24 cellular contexts compared by ENCODE assay signal in genomic region chr5:75002271-75002670, GRCh38. TPM values are rescaled to one million over a fixed set of nuclear protein-coding genes. Genes with fewer than 3 reads are reported as not detected.
DNase-seq lines count a peak whose midpoint lies in the region; ATAC-seq and TF ChIP-seq lines count a peak whose summit lies in the region.
"Had no signal": no experiment of that assay in that cellular context is flagged by ENCODE, and none has a peak within 500 bp of the region (broad histone marks: within the 10 kb centered on the region; RNA-seq: fewer than 3 reads in every experiment).

No MANE protein-coding gene starts in this region.

- 91% methylated on average over 4 of the region's 4 CpGs for WGBS in esophagus muscularis mucosa
- WGBS in liver, result 60% methylated on average over 4 of the region's 4 CpGs

- H3K4me3 ChIP-seq in esophagus muscularis mucosa, result no peak overlapping the region
- no peak overlapping the region for H3K4me3 ChIP-seq in liver (ENCODE audit: low read depth in 1 of 3, low read length in 3 of 3)
- H3K4me3 ChIP-seq: A549; BLaER1 treated with 17β-estradiol and CSF1 and Interleukin-3, amounts not matched to agents 10 nM and 100 nM; GM12878 had no signal

- H3K36me3 ChIP-seq in esophagus muscularis mucosa (no peaks in the 10 kb centered on the region), liver (ENCODE audit: control insufficient read depth in 4 of 4, insufficient read depth in 3 of 4, low read depth in 1 of 4, low read length in 3 of 4) (no peaks in the 10 kb centered on the region)
- H3K36me3 ChIP-seq: BLaER1 treated with 17β-estradiol and CSF1 and Interleukin-3, amounts not matched to agents 10 nM and 100 nM had no signal

- H3K9ac ChIP-seq in liver (ENCODE audit: low read depth in 1 of 2, low read length in 2 of 2), result no peak overlapping the region
- H3K9ac ChIP-seq: BLaER1 treated with 17β-estradiol and CSF1 and Interleukin-3, amounts not matched to agents 10 nM and 100 nM had no signal

- no peaks in the 10 kb centered on the region for H3K27me3 ChIP-seq in esophagus muscularis mucosa
- no peaks in the 10 kb centered on the region for H3K27me3 ChIP-seq in liver (ENCODE audit: control insufficient read depth in 4 of 4, insufficient read depth in 4 of 4, low read length in 3 of 4)
- H3K27me3 ChIP-seq: BLaER1 treated with 17β-estradiol and CSF1 and Interleukin-3, amounts not matched to agents 10 nM and 100 nM had no signal

- H3K4me1 ChIP-seq in esophagus muscularis mucosa (no peaks in the 10 kb centered on the region), liver (ENCODE audit: control insufficient read depth in 4 of 4, insufficient read depth in 4 of 4, low read length in 3 of 4) (peaks cover 0 to 8% (median 5%) of the 10 kb centered on the region in 4 donors)
- H3K4me1 ChIP-seq: A549; BLaER1 treated with 17β-estradiol and CSF1 and Interleukin-3, amounts not matched to agents 10 nM and 100 nM had no signal

- TF ChIP-seq RAD21 in liver (IDR thresholded peaks at IDR 0.05), result peak in 1 of 2 donors; percentile 21

- peaks cover 0 to 11% (median 10%) of the 10 kb centered on the region in 4 donors for H3K9me3 ChIP-seq in esophagus muscularis mucosa
- peaks cover 0 to 12% (median 4%) of the 10 kb centered on the region in 4 donors for H3K9me3 ChIP-seq in liver (ENCODE audit: control insufficient read depth in 4 of 4, low read length in 3 of 4)

- peak; percentile 55 for ATAC-seq in left lobe of liver
- ATAC-seq in GM19452 (IDR thresholded peaks at IDR 0.05; ENCODE audit: unreplicated experiment), result no peak
- ATAC-seq: A549, GM12878 had no signal

- no peak for TF ChIP-seq CTCF in esophagus muscularis mucosa (IDR thresholded peaks at IDR 0.05)
- TF ChIP-seq CTCF in liver (IDR thresholded peaks at IDR 0.05; ENCODE audit: low read depth, low read length, missing input control), result no peak

- TF ChIP-seq POLR2A in esophagus muscularis mucosa (IDR thresholded peaks at IDR 0.05; ENCODE audit: low read depth), result no peak

- no peak for TF ChIP-seq EP300 in esophagus muscularis mucosa (IDR thresholded peaks at IDR 0.05)

- no peak overlapping the region for H3K27ac ChIP-seq in esophagus muscularis mucosa (replicated peaks in 1 of 4)
- H3K27ac ChIP-seq in liver (ENCODE audit: low read depth in 1 of 2, low read length in 2 of 2), result peak overlapping the region in 1 of 2 donors; percentile 28
- H3K27ac ChIP-seq: 22Rv1; A549; BLaER1 treated with 17β-estradiol and CSF1 and Interleukin-3, amounts not matched to agents 10 nM and 100 nM; C4-2B had no signal

- intact Hi-C loops in esophagus muscularis mucosa (cut with DNase I), result no loop called here

- DNase-seq in esophagus muscularis mucosa (ENCODE audit: extremely low spot score), result peak; percentile 17
- no peak for DNase-seq in left lobe of liver (ENCODE audit: low spot score)
- no peak for DNase-seq in KG1 (lab: John Stamatoyannopoulos, UW)
- no peak for DNase-seq in CD1c-positive myeloid dendritic cell (ENCODE audit: extremely low spot score)
- DNase-seq: AML-193; CD4-positive, alpha-beta memory T cell; CD4-positive, CD25-positive, alpha-beta regulatory T cell; CD8-positive, alpha-beta memory T cell; COR-L47; DMS 273 treated with DMSO at 0.1 percent for 48 hours; DMS153; DMS53; DMS79; DND-41; EL; GDM1 had no signal

TF ChIP-seq in liver, 16 proteins besides CTCF, POLR2A, EP300 and RAD21:
- peak; percentile 84 for TF ChIP-seq SP1 (IDR thresholded peaks at IDR 0.05)
- TF ChIP-seq JUND (IDR thresholded peaks at IDR 0.05), result no peak
- TF ChIP-seq HNF4G (IDR thresholded peaks at IDR 0.05), result peak; percentile 71
- peak; percentile 82 to 95 for TF ChIP-seq HNF4A (conservative IDR thresholded peaks at IDR 0.05)
- TF ChIP-seq RXRA (IDR thresholded peaks at IDR 0.05), result peak in 1 of 2 donors; percentile 13
- no peak for TF ChIP-seq REST (IDR thresholded peaks at IDR 0.05)

RNA-seq across cellular contexts. Expression of gene GCNT4, which starts 50.1 kb away (rescaled TPM):
- total RNA-seq in esophagus muscularis mucosa, result 1 to 10 TPM; 3.6 to 7.8 (median 4.9) TPM
- total RNA-seq in left lobe of liver, result 0.25 TPM
- 1 to 10 TPM in 1 of 2 donors, under 1 TPM in 1; 0.51 to 1.3 TPM for total RNA-seq in liver
- under 1 TPM; 0.25 to 0.26 TPM for polyA plus RNA-seq in liver
- total RNA-seq: B cell had no signal
